In the genomic region with DNA sequence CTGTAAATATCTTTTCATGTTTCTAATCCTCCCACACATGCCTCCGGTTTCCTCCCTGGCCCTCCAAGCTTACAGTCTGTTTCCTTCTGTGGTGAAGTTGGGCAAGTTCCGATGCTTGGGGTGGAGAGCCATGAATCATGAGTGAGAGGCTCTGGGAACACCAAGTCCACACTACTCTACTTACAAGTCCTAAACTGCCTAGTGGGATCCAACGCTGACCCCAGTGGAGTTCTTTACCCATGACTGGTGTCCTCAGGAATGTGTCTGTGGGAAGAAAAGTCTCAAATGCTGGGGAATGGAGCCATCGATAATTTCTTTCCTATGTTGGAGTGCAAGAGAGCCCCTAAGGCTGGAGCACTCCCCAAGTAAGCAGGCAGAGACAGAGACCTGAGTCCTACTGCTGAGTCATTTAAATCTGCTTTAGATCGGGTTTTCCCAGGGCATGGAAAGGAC, we compare ENCODE assay signal across 8 cellular contexts.
DNase-seq lines count a peak whose midpoint lies in the region; ATAC-seq and TF ChIP-seq lines count a peak whose summit lies in the region.

No MANE protein-coding gene starts in this region.

- H3K4me2 ChIP-seq in PC-3 (ENCODE audit: low read length) = peak overlapping the region; percentile 48

- no peaks in the 10 kb centered on the region for H3K9me3 Mint-ChIP-seq in chondrocyte (ENCODE audit: low read depth)
- no peaks in the 10 kb centered on the region for H3K9me3 Mint-ChIP-seq in nephron

- H4K20me1 ChIP-seq in PC-3 (ENCODE audit: low read length) = no peaks in the 10 kb centered on the region

- peaks cover 30% of the 10 kb centered on the region for H3K4me1 ChIP-seq in PC-3 (ENCODE audit: insufficient read depth, low read length)

- H3K27me3 Mint-ChIP-seq in chondrocyte (ENCODE audit: low read depth) (no peaks in the 10 kb centered on the region), nephron (ENCODE audit: low read depth) (no peaks in the 10 kb centered on the region)

- TF ChIP-seq CTCF in AG09319 (IDR thresholded peaks at IDR 0.05; ENCODE audit: low read depth, low read length) (no peak), PC-3 (conservative IDR thresholded peaks at IDR 0.05; ENCODE audit: low read depth, low read length) (no peak), chondrocyte (IDR thresholded peaks at IDR 0.05) (no peak), nephron (IDR thresholded peaks at IDR 0.05; ENCODE audit: unreplicated experiment in 3 of 3) (no peak)

- intact Hi-C loops in PC-3 (cut with micrococcal nuclease) = loop anchor here (5.0 kb wide), 1 partner anchor 257 kb away; no protein-coding TSS in a partner anchor

- no peaks in the 10 kb centered on the region for H3K9me3 ChIP-seq in PC-3 (ENCODE audit: low read length)

- no TSS peak for BruUV-seq in PC-3 (replicated peaks; lab: Mats Ljungman, UMichigan)

- peak overlapping the region; percentile 22; the same call in 1 of the 2 replicates for H3K9ac ChIP-seq in PC-3 (ENCODE audit: low read length)

- no peaks in the 10 kb centered on the region for H3K9me2 ChIP-seq in PC-3 (replicated peaks; ENCODE audit: low read length)

- no peak overlapping the region for H3K4me3 ChIP-seq in PC-3 (ENCODE audit: low read length)

- peak overlapping the region; percentile 40; the same call in 1 of the 2 replicates for H2AFZ ChIP-seq in PC-3 (ENCODE audit: low read length)

- ATAC-seq in PC-3 (peak; percentile 63), GM19455 (IDR thresholded peaks at IDR 0.05; ENCODE audit: unreplicated experiment) (no peak), GM19023 (IDR thresholded peaks at IDR 0.05; ENCODE audit: unreplicated experiment) (no peak), GM21825 (IDR thresholded peaks at IDR 0.05; ENCODE audit: unreplicated experiment) (no peak)

- H3K27ac ChIP-seq in PC-3 (ENCODE audit: low read length) = peak overlapping the region; percentile 73

- POLR2A ChIA-PET in PC-3 (lab: Charles Lee; ENCODE audit: unreplicated experiment) = no interaction called here

- no peaks in the 10 kb centered on the region for H3F3A ChIP-seq in PC-3 (ENCODE audit: low read length, unreplicated experiment)

- H3K4me1 Mint-ChIP-seq in chondrocyte (ENCODE audit: low read depth) = peaks cover 14% of the 10 kb centered on the region
- no peaks in the 10 kb centered on the region for H3K4me1 Mint-ChIP-seq in nephron

- peak overlapping the region; percentile 52 for H3K4me3 Mint-ChIP-seq in chondrocyte (ENCODE audit: unreplicated experiment)
- peak overlapping the region in 1 of 3 experiments; percentile 2 for H3K4me3 Mint-ChIP-seq in nephron

- H3K36me3 Mint-ChIP-seq in chondrocyte (ENCODE audit: low read depth) (no peaks in the 10 kb centered on the region), nephron (ENCODE audit: low read depth) (no peaks in the 10 kb centered on the region)

- no peak overlapping the region for H3K27ac Mint-ChIP-seq in chondrocyte (ENCODE audit: unreplicated experiment)
- H3K27ac Mint-ChIP-seq in nephron = peak overlapping the region in 2 of 3 experiments; percentile 13 to 25

- no peaks in the 10 kb centered on the region for H3K27me3 ChIP-seq in PC-3 (ENCODE audit: low read length)

- CTCF ChIA-PET in PC-3 (lab: Charles Lee) = interaction anchor here (0.5 kb wide), 1 partner anchor 70 kb away, joined by 3 read pairs; no protein-coding TSS in a partner anchor

- no peaks in the 10 kb centered on the region for H3K36me3 ChIP-seq in PC-3 (ENCODE audit: low read depth, low read length)

- DNase-seq in AG09319 (ENCODE audit: extremely low read depth, low read depth) = peak; percentile 98
- peak; percentile 84 for DNase-seq in PC-3
- no peak for DNase-seq in chondrocyte (ENCODE audit: low spot score)
- DNase-seq in DMS153 (lab: John Stamatoyannopoulos, UW) = no peak

- H3K79me2 ChIP-seq in PC-3 (ENCODE audit: low read length) = no peaks in the 10 kb centered on the region

Comparison
In these comparisons a context has a peak if more than half of its experiments do, and no peak if none do; other contexts are left out.
1. DNase-seq: peak in AG09319 (single experiment) and PC-3 (single experiment); none in chondrocyte (single experiment) and DMS153 (single experiment).